Comparison of ENCODE assay signal across 8 cellular contexts in the genomic region with DNA sequence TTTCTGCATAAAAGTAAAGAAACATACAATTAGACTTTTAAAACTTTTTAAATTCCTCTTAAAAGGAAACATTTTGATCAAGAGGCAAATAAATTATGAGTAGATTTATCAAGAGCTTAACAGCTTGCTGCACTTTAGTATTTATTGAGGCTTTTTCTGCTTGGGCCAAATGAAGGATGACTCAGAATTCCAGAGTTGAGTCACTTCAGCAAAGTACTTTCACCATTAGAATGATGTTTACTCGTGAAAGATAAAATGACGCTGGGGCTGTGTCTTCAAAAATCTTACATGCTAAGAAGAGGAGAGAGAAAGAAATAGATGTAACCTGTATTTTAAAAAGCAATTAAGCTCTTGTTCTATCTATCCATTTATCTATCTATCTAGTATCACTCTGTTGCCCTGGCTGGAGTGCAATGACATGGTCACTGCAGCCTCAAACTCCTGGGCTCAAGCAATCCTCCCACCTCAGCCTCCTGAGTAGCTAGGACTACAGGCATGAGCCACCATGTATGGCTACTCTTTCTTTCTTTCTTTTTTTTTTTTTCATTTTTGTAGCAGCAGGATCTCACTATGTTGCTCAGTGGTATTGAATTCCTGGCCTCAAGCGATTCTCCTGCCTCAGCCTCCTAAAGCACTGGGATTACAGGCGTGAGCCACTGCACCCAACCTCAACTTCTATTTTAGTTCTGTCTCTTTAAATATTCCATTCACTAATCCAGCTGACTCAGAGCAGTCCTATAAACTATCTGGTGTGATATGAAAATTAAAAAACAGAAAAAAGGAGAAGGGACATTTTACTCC.
DNase-seq lines count a peak whose midpoint lies in the region; ATAC-seq and TF ChIP-seq lines count a peak whose summit lies in the region.

No MANE protein-coding gene starts in this region.

- no peaks in the 10 kb centered on the region for H3K9me3 Mint-ChIP-seq in Calu3 (ENCODE audit: low read depth, unreplicated experiment)
- H3K9me3 Mint-ChIP-seq in activated T-helper 1 cell treated with anti-CD3 and anti-CD28 coated beads, Interleukin-12 subunit alpha, Interleukin-12 subunit beta, Interleukin-2, Interleukin-4 antibody, amounts not matched to agents 30 ng/mL and 10 ng/mL and 1 ng/mL, durations not matched to agents 14 hours and 24 hours and 36 hours, result no peaks in the 10 kb centered on the region

- H3K9ac ChIP-seq in HCT116 (ENCODE audit: low read length), result no peak overlapping the region

- no peak for TF ChIP-seq RAD21 in HCT116 (IDR thresholded peaks at IDR 0.05; ENCODE audit: low read depth)

- no TSS peak for BruUV-seq in Calu3 (replicated peaks; lab: Mats Ljungman, UMichigan)
- BruUV-seq in HCT116 (replicated peaks; lab: Mats Ljungman, UMichigan), result no TSS peak

- POLR2A ChIA-PET in HCT116 (lab: Charles Lee), result interaction anchor here (1.1 kb wide), 1 partner anchor 244 kb away, joined by 3 read pairs; no protein-coding TSS in a partner anchor

- H4K20me1 ChIP-seq in HCT116 (ENCODE audit: insufficient read depth), result no peaks in the 10 kb centered on the region

- no peaks in the 10 kb centered on the region for H3K79me2 ChIP-seq in HCT116 (ENCODE audit: insufficient read depth, low read length)

- peaks cover 33% of the 10 kb centered on the region for H3K4me1 Mint-ChIP-seq in Calu3 (ENCODE audit: low read depth, unreplicated experiment)
- H3K4me1 Mint-ChIP-seq in activated T-helper 1 cell treated with anti-CD3 and anti-CD28 coated beads, Interleukin-12 subunit alpha, Interleukin-12 subunit beta, Interleukin-2, Interleukin-4 antibody, amounts not matched to agents 30 ng/mL and 10 ng/mL and 1 ng/mL, durations not matched to agents 14 hours and 24 hours and 36 hours (ENCODE audit: low read depth), result peaks cover 11% of the 10 kb centered on the region

- TF ChIP-seq CTCF in Calu3 (IDR thresholded peaks at IDR 0.05; ENCODE audit: unreplicated experiment), result no peak
- no peak for TF ChIP-seq CTCF in HCT116 (IDR thresholded peaks at IDR 0.05 in 2 of 3, conservative IDR thresholded peaks at IDR 0.05 in 1 of 3; ENCODE audit: borderline replicate concordance in 1 of 3, insufficient read depth in 1 of 3, low read depth in 2 of 3, low read length in 2 of 3)
- no peak for TF ChIP-seq CTCF in left lung (IDR thresholded peaks at IDR 0.05)

- CTCF ChIA-PET in Calu3 (lab: Charles Lee), result interaction anchor here (0.8 to 2.5 kb wide), 6 partner anchors 28 to 246 kb away, joined by 3 to 16 read pairs (median 4); no protein-coding TSS in a partner anchor
- CTCF ChIA-PET in HCT116 (lab: Charles Lee), result interaction anchor here (1.3 to 2.6 kb wide), 4 partner anchors 244 to 564 kb away, joined by 6 to 31 read pairs (median 10); no protein-coding TSS in a partner anchor

- H3K4me2 ChIP-seq in HCT116 (ENCODE audit: low read length), result peak overlapping the region; percentile 54

- intact Hi-C loops in Calu3 (cut with micrococcal nuclease; ENCODE audit: unreplicated experiment) (loop anchor here (2.0 to 10.0 kb wide), 4 partner anchors 96 to 303 kb away; partner anchors contain the start of gene CABLES1), HCT116 (cut with micrococcal nuclease) (loop anchor here (1.0 to 5.0 kb wide), 2 partner anchors 247 to 346 kb away; no protein-coding TSS in a partner anchor), left lung (cut with DNase I) (no loop called here)
- intact Hi-C loops in activated T-helper 1 cell treated with anti-CD3 and anti-CD28 coated beads, Interleukin-12 subunit alpha, Interleukin-12 subunit beta, Interleukin-2, Interleukin-4 antibody, amounts not matched to agents 30 ng/mL and 10 ng/mL and 1 ng/mL, durations not matched to agents 14 hours and 24 hours and 36 hours (cut with micrococcal nuclease), result loop anchor here (1.0 to 5.0 kb wide), 5 partner anchors 19 to 539 kb away; partner anchors contain the start of gene RBBP8

- ATAC-seq in HCT116 (peak; percentile 58), left lung (peak; percentile 49)

- no peak overlapping the region for H3K4me3 Mint-ChIP-seq in Calu3 (ENCODE audit: low read depth, unreplicated experiment)
- H3K4me3 Mint-ChIP-seq in activated T-helper 1 cell treated with anti-CD3 and anti-CD28 coated beads, Interleukin-12 subunit alpha, Interleukin-12 subunit beta, Interleukin-2, Interleukin-4 antibody, amounts not matched to agents 30 ng/mL and 10 ng/mL and 1 ng/mL, durations not matched to agents 14 hours and 24 hours and 36 hours, result no peak overlapping the region

- H3K27ac ChIP-seq in HCT116 (ENCODE audit: low read depth, low read length) (peak overlapping the region; percentile 10; the same call in 1 of the 2 replicates), left lung (peak overlapping the region; percentile 43 to 74)

- H3K36me3 Mint-ChIP-seq in Calu3 (ENCODE audit: insufficient read depth, unreplicated experiment), result peaks cover 2% of the 10 kb centered on the region
- H3K36me3 Mint-ChIP-seq in activated T-helper 1 cell treated with anti-CD3 and anti-CD28 coated beads, Interleukin-12 subunit alpha, Interleukin-12 subunit beta, Interleukin-2, Interleukin-4 antibody, amounts not matched to agents 30 ng/mL and 10 ng/mL and 1 ng/mL, durations not matched to agents 14 hours and 24 hours and 36 hours (ENCODE audit: low read depth), result no peaks in the 10 kb centered on the region

- no peak overlapping the region for H2AFZ ChIP-seq in HCT116 (ENCODE audit: low read depth, low read length, poor library complexity, severe bottlenecking)

- H3K4me3 ChIP-seq in HCT116 (replicated peaks in 1 of 2; ENCODE audit: low read depth in 1 of 2, low read length in 2 of 2) (no peak overlapping the region), left lung (no peak overlapping the region)

- H3K4me1 ChIP-seq in HCT116 (ENCODE audit: control insufficient read depth in 1 of 2, insufficient read depth in 2 of 2, low read length in 2 of 2) (peaks cover 16 to 22% of the 10 kb centered on the region in 2 experiments), left lung (peaks cover 3 to 10% of the 10 kb centered on the region in 2 donors)

- no peaks in the 10 kb centered on the region for H3K9me2 ChIP-seq in HCT116 (ENCODE audit: insufficient read depth)

- H3K9me3 ChIP-seq in HCT116 (ENCODE audit: control insufficient read depth in 1 of 2, insufficient read depth in 1 of 2, low read depth in 1 of 2, low read length in 2 of 2), result no peaks in the 10 kb centered on the region
- H3K9me3 ChIP-seq in left lung, result no peaks in the 10 kb centered on the region

- H3K27ac Mint-ChIP-seq in Calu3 (ENCODE audit: unreplicated experiment), result peak overlapping the region; percentile 25
- H3K27ac Mint-ChIP-seq in activated T-helper 1 cell treated with anti-CD3 and anti-CD28 coated beads, Interleukin-12 subunit alpha, Interleukin-12 subunit beta, Interleukin-2, Interleukin-4 antibody, amounts not matched to agents 30 ng/mL and 10 ng/mL and 1 ng/mL, durations not matched to agents 14 hours and 24 hours and 36 hours, result peak overlapping the region; percentile 72

- DNase-seq in Calu3 (no peak), HCT116 (ENCODE audit: low read depth, low spot score) (peak; percentile 26), left lung (no peak), DMS114 treated with DMSO at 0.1 percent for 48 hours (lab: John Stamatoyannopoulos, UW; ENCODE audit: unreplicated experiment) (no peak), NCI-H187 (lab: John Stamatoyannopoulos, UW) (no peak), NCI-H2107 treated with DMSO at 0.1 percent for 48 hours (lab: John Stamatoyannopoulos, UW; ENCODE audit: unreplicated experiment) (no peak), C1 segment of cervical spinal cord (lab: John Stamatoyannopoulos, UW) (no peak)
- no peak for DNase-seq in activated T-helper 1 cell treated with anti-CD3 and anti-CD28 coated beads, Interleukin-12 subunit alpha, Interleukin-12 subunit beta, Interleukin-2, Interleukin-4 antibody, amounts not matched to agents 30 ng/mL and 10 ng/mL and 1 ng/mL, durations not matched to agents 14 hours and 24 hours and 36 hours (ENCODE audit: low spot score)

- H3K27me3 ChIP-seq in HCT116 (ENCODE audit: insufficient read depth, low read length) (no peaks in the 10 kb centered on the region), left lung (no peaks in the 10 kb centered on the region)

- no peak for TF ChIP-seq POLR2A in HCT116 (IDR thresholded peaks at IDR 0.05; ENCODE audit: borderline replicate concordance, extremely low read depth, insufficient read depth, insufficient read length)

- RAD21 ChIA-PET in HCT116 (lab: Charles Lee; ENCODE audit: low non-redundant PET in 1 of 2, low total read pairs in 2 of 2, uncharacterized antibody in 2 of 2, unreplicated experiment in 2 of 2), result interaction anchor here in 1 of 2 experiments (1.3 kb wide), 1 partner anchor 347 kb away, joined by 4 read pairs; no protein-coding TSS in a partner anchor

- H3K27me3 Mint-ChIP-seq in Calu3 (ENCODE audit: unreplicated experiment), result no peaks in the 10 kb centered on the region
- H3K27me3 Mint-ChIP-seq in activated T-helper 1 cell treated with anti-CD3 and anti-CD28 coated beads, Interleukin-12 subunit alpha, Interleukin-12 subunit beta, Interleukin-2, Interleukin-4 antibody, amounts not matched to agents 30 ng/mL and 10 ng/mL and 1 ng/mL, durations not matched to agents 14 hours and 24 hours and 36 hours (ENCODE audit: insufficient read depth), result peaks cover 7% of the 10 kb centered on the region

- no peaks in the 10 kb centered on the region; a peak in 1 of 4 replicates for H3K36me3 ChIP-seq in HCT116 (ENCODE audit: control insufficient read depth in 1 of 2, insufficient read depth in 2 of 2, low read length in 2 of 2)
- no peaks in the 10 kb centered on the region for H3K36me3 ChIP-seq in left lung

TF ChIP-seq in HCT116, 20 proteins besides CTCF, POLR2A, EP300 and RAD21:
- TF ChIP-seq ZNF274 (IDR thresholded peaks at IDR 0.05; ENCODE audit: low read depth, low read length) (no peak), CBX3 (IDR thresholded peaks at IDR 0.05; ENCODE audit: low read depth) (peak; percentile 11; the same call in 1 of the 2 replicates), SIN3A (IDR thresholded peaks at IDR 0.05; ENCODE audit: low read depth) (no peak), SRF (IDR thresholded peaks at IDR 0.05; ENCODE audit: low read depth) (no peak), JUND (IDR thresholded peaks at IDR 0.05) (peak; percentile 67), ATF3 (IDR thresholded peaks at IDR 0.05) (no peak), FOSL1 (IDR thresholded peaks at IDR 0.05; ENCODE audit: low read depth) (peak; percentile 81)

Comparison
In these comparisons a context has a peak if more than half of its experiments do, and no peak if none do; other contexts are left out.
1. intact Hi-C loops: an anchor here in Calu3 (2.0 to 10.0 kb wide), HCT116 (1.0 to 5.0 kb wide) and activated T-helper 1 cell treated with anti-CD3 and anti-CD28 coated beads, Interleukin-12 subunit alpha, Interleukin-12 subunit beta, Interleukin-2, Interleukin-4 antibody, amounts not matched to agents 30 ng/mL and 10 ng/mL and 1 ng/mL, durations not matched to agents 14 hours and 24 hours and 36 hours (1.0 to 5.0 kb wide); none called in left lung.